ENCODE assay signal across 12 cellular contexts in the genomic region with DNA sequence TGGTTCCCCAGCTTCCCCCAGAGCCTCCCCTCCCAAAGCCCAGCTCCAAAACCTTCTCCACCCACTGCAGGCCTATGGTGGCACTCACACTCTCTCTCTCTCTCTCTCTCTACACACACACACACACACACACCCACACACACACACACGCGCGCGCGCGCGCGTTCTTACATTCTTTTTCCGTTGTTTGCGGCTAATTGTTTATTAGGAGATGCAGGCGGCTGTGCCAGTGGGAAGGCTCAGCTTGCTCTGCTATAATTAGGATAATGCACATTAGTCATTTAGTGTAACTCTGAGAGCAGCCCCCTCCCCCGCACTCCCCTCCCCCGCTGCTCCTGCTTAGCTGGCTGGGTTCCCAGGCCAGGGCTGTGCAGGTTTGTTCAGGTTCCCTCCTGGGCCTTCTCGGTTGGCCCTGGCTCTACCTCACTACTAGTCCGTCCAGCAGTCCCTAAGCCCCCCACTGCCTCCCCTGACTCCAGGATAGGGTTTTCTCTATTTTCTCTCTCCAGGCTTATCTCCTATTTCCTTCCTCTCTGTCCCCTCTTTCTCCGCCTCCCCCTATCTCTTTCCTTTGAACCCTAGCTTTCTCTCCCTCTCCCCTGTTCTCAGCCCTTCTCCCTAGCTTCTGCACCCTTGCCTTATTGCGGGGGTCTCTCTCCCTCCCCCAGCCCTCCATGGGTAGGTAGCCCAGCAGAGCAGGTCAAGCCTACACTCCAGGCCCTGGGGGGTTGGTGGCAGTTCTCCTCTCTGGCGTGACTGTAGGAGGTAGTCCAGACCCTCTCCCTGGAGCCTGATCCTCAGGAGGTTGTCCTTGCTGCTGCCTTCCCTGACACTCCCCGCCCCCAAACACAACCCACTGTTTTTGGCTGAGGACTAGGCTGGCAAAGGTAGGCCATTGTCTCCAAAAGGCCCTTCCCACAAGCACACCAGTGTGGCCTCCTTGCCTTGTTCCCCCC. TPM values are rescaled to one million over a fixed set of nuclear protein-coding genes. Genes with fewer than 3 reads are reported as not detected.
A peak's percentile ranks its signal among the peaks of the same experiment; 100 is the strongest.
DNase-seq lines count a peak whose midpoint lies in the region; ATAC-seq and TF ChIP-seq lines count a peak whose summit lies in the region.
"Had no signal": no experiment of that assay in that cellular context is flagged by ENCODE, and none has a peak within 500 bp of the region (broad histone marks: within the 10 kb centered on the region; RNA-seq: fewer than 3 reads in every experiment).

No MANE protein-coding gene starts in this region.

- intact Hi-C loops in PC-9 (cut with micrococcal nuclease; ENCODE audit: unreplicated experiment), result no loop called here

- H3K9me3 Mint-ChIP-seq in mesothelial cell of epicardium, result no peaks in the 10 kb centered on the region

- CTCF ChIA-PET in PC-9 (lab: Charles Lee), result no interaction called here

- no peak overlapping the region for H3K4me3 ChIP-seq in PC-9
- H3K4me3 ChIP-seq: adrenal gland, SJCRH30 had no signal

- H3K9me2 ChIP-seq in PC-9 (ENCODE audit: insufficient read depth), result no peaks in the 10 kb centered on the region

- no peaks in the 10 kb centered on the region for H4K20me1 ChIP-seq in PC-9 (ENCODE audit: insufficient read depth)

- H3K27me3 Mint-ChIP-seq in mesothelial cell of epicardium (ENCODE audit: low read depth), result peaks cover 3% of the 10 kb centered on the region

- H3K36me3 Mint-ChIP-seq in mesothelial cell of epicardium, result no peaks in the 10 kb centered on the region

- peaks cover 90% of the 10 kb centered on the region for H3K4me1 Mint-ChIP-seq in mesothelial cell of epicardium

- no peak overlapping the region for H2AFZ ChIP-seq in PC-9

- no peaks in the 10 kb centered on the region for H3K9me3 ChIP-seq in PC-9 (ENCODE audit: insufficient read depth, low read depth)
- H3K9me3 ChIP-seq: adrenal gland, SJCRH30 had no signal

- H3K4me3 Mint-ChIP-seq in mesothelial cell of epicardium, result peak overlapping the region; percentile 25

- H3K4me2 ChIP-seq in PC-9, result no peak overlapping the region

- no peaks in the 10 kb centered on the region for H3F3A ChIP-seq in PC-9 (ENCODE audit: insufficient read depth, low read depth)

- ATAC-seq in GM18858 (IDR thresholded peaks at IDR 0.05; ENCODE audit: unreplicated experiment) (no peak), HG03342 (IDR thresholded peaks at IDR 0.05; ENCODE audit: unreplicated experiment) (no peak)

- no peaks in the 10 kb centered on the region for H3K79me2 ChIP-seq in PC-9 (ENCODE audit: low read depth)

- DNase-seq in COLO829 (ENCODE audit: low spot score) (peak; percentile 25), NCI-H1417 (lab: John Stamatoyannopoulos, UW) (peak; percentile 12 to 96 (median 90)), mesothelial cell of epicardium (ENCODE audit: low spot score in 2 of 2, unreplicated experiment in 2 of 2) (peak; percentile 49 to 71), amniotic stem cell (lab: John Stamatoyannopoulos, UW) (no peak), PC-9 (no peak)
- DNase-seq: adrenal gland; NCI-H187; SJCRH30; stimulated activated naive CD4-positive, alpha-beta T cell had no signal

- H3K27ac ChIP-seq in VCaP (peak overlapping the region; percentile 64), PC-9 (no peak overlapping the region)
- H3K27ac ChIP-seq: adrenal gland, SJCRH30 had no signal

- no peaks in the 10 kb centered on the region for H3K4me1 ChIP-seq in PC-9 (replicated peaks; ENCODE audit: insufficient read depth)
- H3K4me1 ChIP-seq: adrenal gland, SJCRH30 had no signal

- no peaks in the 10 kb centered on the region for H3K36me3 ChIP-seq in PC-9 (ENCODE audit: low read depth)
- H3K36me3 ChIP-seq: adrenal gland, SJCRH30 had no signal

- POLR2A ChIA-PET in PC-9 (lab: Charles Lee; ENCODE audit: unreplicated experiment), result no interaction called here

- TF ChIP-seq CTCF in VCaP (conservative IDR thresholded peaks at IDR 0.05) (no peak), mesothelial cell of epicardium (IDR thresholded peaks at IDR 0.05; ENCODE audit: unreplicated experiment) (no peak), PC-9 (conservative IDR thresholded peaks at IDR 0.05) (no peak)

- H3K27me3 ChIP-seq in PC-9 (ENCODE audit: insufficient read depth, low read depth), result peaks cover 78% of the 10 kb centered on the region

- BruUV-seq in PC-9 (replicated peaks; lab: Mats Ljungman, UMichigan), result no TSS peak

- H3K27ac Mint-ChIP-seq in mesothelial cell of epicardium, result peak overlapping the region; percentile 80

RNA-seq across cellular contexts. Expression of gene TMEM132E, which starts 34.0 kb away (rescaled TPM):
- total RNA-seq in mesothelial cell of epicardium, result 0.62 to 0.86 TPM (median 0.80 TPM) in 3 replicates
- total RNA-seq in PC-9 (2021), result not detected in 2 replicates
- total RNA-seq: SJCRH30 had no signal

Comparison
In these comparisons a context has a peak if more than half of its experiments do, and no peak if none do; other contexts are left out.
1. DNase-seq: peak in COLO829 (single experiment), NCI-H1417 (3 of 3) and mesothelial cell of epicardium (2 of 2); none in amniotic stem cell (single experiment) and PC-9 (0 of 2).